ENCODE assay signal across 8 cellular contexts in genomic region chr1:45522324-45523104, GRCh38. TPM values are rescaled to one million over a fixed set of nuclear protein-coding genes. Genes with fewer than 3 reads are reported as not detected.
DNase-seq lines count a peak whose midpoint lies in the region; ATAC-seq lines count a peak whose summit lies in the region.

No MANE protein-coding gene starts in this region.

- CTCF ChIA-PET in CD8-positive, alpha-beta memory T cell (lab: Charles Lee), result interaction anchor here (1.0 to 2.6 kb wide), 6 partner anchors 11 to 219 kb away, joined by 3 to 21 read pairs (median 8); partner anchors contain the start of gene MMACHC

- H3K36me3 Mint-ChIP-seq in CD8-positive, alpha-beta memory T cell, result peaks cover 0 to 22% (median 0%) of the 10 kb centered on the region in 3 donors

- H3K4me1 ChIP-seq in CD8-positive, alpha-beta memory T cell (ENCODE audit: insufficient read depth, low read length), result peaks cover 24% of the 10 kb centered on the region
- peaks cover 19% of the 10 kb centered on the region for H3K4me1 ChIP-seq in thymus (ENCODE audit: control insufficient read depth, insufficient read depth, low read length)

- WGBS in adipose tissue, 3 donors, result 74 to 83% (median 82%) methylated on average over 21 of the region's 21 CpGs
- 91% methylated on average over 21 of the region's 21 CpGs for WGBS in thymus

- no peaks in the 10 kb centered on the region for H3K9me3 Mint-ChIP-seq in CD8-positive, alpha-beta memory T cell

- H3K27ac Mint-ChIP-seq in CD8-positive, alpha-beta memory T cell, result peak overlapping the region; percentile 62 to 95 (median 90)

- H3K27me3 Mint-ChIP-seq in CD8-positive, alpha-beta memory T cell, result peaks cover 0 to 3% of the 10 kb centered on the region in 2 donors

- peak overlapping the region; percentile 88 to 97 (median 94) for H3K4me3 Mint-ChIP-seq in CD8-positive, alpha-beta memory T cell

- H3K27ac ChIP-seq in CD8-positive, alpha-beta memory T cell (ENCODE audit: low read depth, low read length), result peak overlapping the region; percentile 82
- H3K27ac ChIP-seq in adipose tissue (ENCODE audit: low read depth, low read length) (peak overlapping the region; percentile 35), thymus (ENCODE audit: low read depth) (peak overlapping the region; percentile 76)

- POLR2A ChIA-PET in CD8-positive, alpha-beta memory T cell (lab: Charles Lee), result interaction anchor here (0.6 to 2.0 kb wide), 18 partner anchors 8 to 747 kb away, joined by 3 to 18 read pairs (median 4); partner anchors contain the start of genes AKR1A1, CCDC163, GPBP1L1 and HECTD3

- no peaks in the 10 kb centered on the region for H3K36me3 ChIP-seq in CD8-positive, alpha-beta memory T cell (ENCODE audit: insufficient read depth, low read length)
- H3K36me3 ChIP-seq in thymus (ENCODE audit: control insufficient read depth, insufficient read depth), result no peaks in the 10 kb centered on the region

- H3K4me3 ChIP-seq in CD8-positive, alpha-beta memory T cell (ENCODE audit: low read length), result peak overlapping the region; percentile 96
- H3K4me3 ChIP-seq in thymus (ENCODE audit: low read length), result peak overlapping the region; percentile 85

- no peaks in the 10 kb centered on the region for H3K9me3 ChIP-seq in CD8-positive, alpha-beta memory T cell (ENCODE audit: low read length)
- no peaks in the 10 kb centered on the region for H3K9me3 ChIP-seq in thymus (ENCODE audit: control insufficient read depth)

- DNase-seq in CD8-positive, alpha-beta memory T cell, result no peak
- DNase-seq in left lobe of liver (ENCODE audit: low spot score) (peak; percentile 71), dermis blood vessel endothelial cell (no peak)
- DNase-seq in central memory CD4-positive, alpha-beta T cell, result no peak
- no peak for DNase-seq in stimulated activated CD4-positive, alpha-beta T cell treated with anti-CD3 and anti-CD28 coated beads, Interleukin-4, amount 100 ng/mL, for 1 hour

- ATAC-seq in HG03097 (IDR thresholded peaks at IDR 0.05; ENCODE audit: low FRiP score, unreplicated experiment) (peak; percentile 18), left lobe of liver (peak; percentile 38)

- H3K4me1 Mint-ChIP-seq in CD8-positive, alpha-beta memory T cell, result peaks cover 24 to 37% (median 27%) of the 10 kb centered on the region in 3 donors

- no peaks in the 10 kb centered on the region for H3K27me3 ChIP-seq in CD8-positive, alpha-beta memory T cell (ENCODE audit: insufficient read depth, low read length, poor library complexity, severe bottlenecking)
- no peaks in the 10 kb centered on the region for H3K27me3 ChIP-seq in thymus (ENCODE audit: control insufficient read depth, insufficient read depth)

RNA-seq across cellular contexts. Expression of gene PRDX1, which starts 0.8 kb away (rescaled TPM):
- total RNA-seq in CD8-positive, alpha-beta memory T cell, result 100 to 1,000 TPM; 784 to 849 TPM
- 261 TPM for polyA plus RNA-seq in CD8-positive, alpha-beta memory T cell
- 100 to 1,000 TPM; 123 to 508 (median 363) TPM for polyA plus RNA-seq in adipose tissue
- total RNA-seq in left lobe of liver, result 320 TPM
- polyA plus RNA-seq in thymus, result 389 TPM
- 698 and 775 TPM in 2 replicates for total RNA-seq in dermis blood vessel endothelial cell

RNA-seq across cellular contexts. Expression of gene MMACHC, which starts 22.4 kb away (rescaled TPM):
- 1 to 10 TPM; 6.6 to 7.2 TPM for total RNA-seq in CD8-positive, alpha-beta memory T cell
- 0.64 TPM for polyA plus RNA-seq in CD8-positive, alpha-beta memory T cell
- polyA plus RNA-seq in adipose tissue, result 1 to 10 TPM; 2.4 to 3.9 (median 2.8) TPM
- 32.3 TPM for total RNA-seq in left lobe of liver
- 1.5 TPM for polyA plus RNA-seq in thymus
- 0.51 and 1.4 TPM in 2 replicates for total RNA-seq in dermis blood vessel endothelial cell

RNA-seq across cellular contexts. Expression of gene CCDC163, which starts 22.6 kb away (rescaled TPM):
- total RNA-seq in CD8-positive, alpha-beta memory T cell, result 1 to 10 TPM; 6.1 to 6.6 TPM
- polyA plus RNA-seq in CD8-positive, alpha-beta memory T cell, result 7.7 TPM
- polyA plus RNA-seq in adipose tissue (1 to 10 TPM in 2 of 3 donors, under 1 TPM in 1; 0.80 to 4.1 (median 1.0) TPM), thymus (6.3 TPM)
- total RNA-seq in left lobe of liver (2.1 TPM), dermis blood vessel endothelial cell (0.23 and 1.0 TPM in 2 replicates)

RNA-seq across cellular contexts. Expression of gene AKR1A1, which starts 28.1 kb away (rescaled TPM):
- 100 to 1,000 TPM; 204 to 217 TPM for total RNA-seq in CD8-positive, alpha-beta memory T cell
- 98.3 TPM for polyA plus RNA-seq in CD8-positive, alpha-beta memory T cell
- polyA plus RNA-seq in adipose tissue (100 to 1,000 TPM; 108 to 162 (median 158) TPM), thymus (130 TPM)
- total RNA-seq in left lobe of liver (310 TPM), dermis blood vessel endothelial cell (141 and 232 TPM in 2 replicates)

RNA-seq across cellular contexts. Expression of gene TESK2, which starts 31.6 kb away (rescaled TPM):
- total RNA-seq in CD8-positive, alpha-beta memory T cell, result 1 to 10 TPM; 2.9 to 3.6 TPM
- polyA plus RNA-seq in CD8-positive, alpha-beta memory T cell, result 3.1 TPM
- polyA plus RNA-seq in adipose tissue (1 to 10 TPM; 2.1 to 3.8 (median 3.8) TPM), thymus (6.6 TPM)
- total RNA-seq in left lobe of liver (7.0 TPM), dermis blood vessel endothelial cell (6.7 and 7.7 TPM in 2 replicates)
